8 cellular contexts compared by ENCODE assay signal in the genomic region with DNA sequence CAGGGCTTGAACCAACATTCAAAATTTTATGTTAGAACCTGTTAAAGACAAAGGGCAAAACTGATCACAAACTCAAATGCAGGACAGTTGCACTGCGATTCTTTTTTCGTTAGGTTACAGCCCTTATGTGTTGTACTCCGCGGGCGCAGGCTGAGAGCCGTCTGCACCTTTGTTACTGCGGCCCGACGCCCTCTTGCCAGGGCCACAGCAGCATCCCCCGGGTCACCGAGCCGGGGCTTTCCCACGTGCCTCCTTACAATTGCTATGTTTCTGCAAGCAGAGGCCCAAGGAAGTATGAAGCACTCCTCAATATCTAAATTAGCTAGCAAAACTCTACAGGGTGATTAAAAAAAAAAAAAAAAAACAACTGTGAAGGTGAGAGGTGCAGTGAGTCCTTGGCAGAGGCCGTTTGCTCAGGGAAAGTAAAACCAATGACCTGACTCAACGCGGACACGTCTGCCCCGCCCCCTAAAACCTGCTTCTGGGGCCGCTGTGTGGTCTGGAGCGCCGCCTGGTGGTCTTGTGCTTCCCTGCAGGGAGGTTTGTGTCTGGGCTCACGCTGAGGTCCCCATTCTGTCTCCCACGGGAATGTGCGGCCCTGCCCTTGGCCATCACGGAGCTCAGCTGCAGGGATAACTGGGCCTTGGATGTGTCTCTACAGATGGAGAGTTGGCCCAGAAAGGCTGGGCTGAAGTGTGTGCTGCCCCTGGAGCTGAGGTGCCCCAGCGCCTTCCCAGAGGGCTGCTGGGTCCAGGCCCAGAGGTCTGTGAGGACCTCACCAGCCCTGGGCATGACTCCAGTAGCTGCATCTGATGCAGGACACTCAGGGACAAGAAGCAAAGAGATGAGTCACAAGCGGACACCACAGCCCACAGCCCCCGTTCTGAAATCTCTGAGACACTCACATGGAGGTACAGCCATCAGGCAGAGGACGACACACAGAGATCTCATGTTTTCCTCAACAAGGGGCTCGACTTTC.
A peak's percentile ranks its signal among the peaks of the same experiment; 100 is the strongest.
DNase-seq lines count a peak whose midpoint lies in the region; ATAC-seq and TF ChIP-seq lines count a peak whose summit lies in the region.

No MANE protein-coding gene starts in this region.

- POLR2A ChIA-PET in activated CD4-positive, alpha-beta memory T cell treated with anti-CD3 and anti-CD28 coated beads for 36 hours (lab: Charles Lee) = no interaction called here

- peaks cover 4% of the 10 kb centered on the region for H3K27me3 Mint-ChIP-seq in activated CD4-positive, alpha-beta memory T cell treated with anti-CD3 and anti-CD28 coated beads for 36 hours

- ATAC-seq in GM19463 (IDR thresholded peaks at IDR 0.05; ENCODE audit: unreplicated experiment) (no peak), GM18519 (IDR thresholded peaks at IDR 0.05; ENCODE audit: low FRiP score, unreplicated experiment) (no peak)

- H3K4me3 ChIP-seq in fibroblast of mammary gland (ENCODE audit: control insufficient read depth, low read depth, low read length) = no peak overlapping the region

- H3K4me1 Mint-ChIP-seq in activated CD4-positive, alpha-beta memory T cell treated with anti-CD3 and anti-CD28 coated beads for 36 hours (ENCODE audit: low read depth) = peaks cover 11% of the 10 kb centered on the region

- H3K36me3 Mint-ChIP-seq in activated CD4-positive, alpha-beta memory T cell treated with anti-CD3 and anti-CD28 coated beads for 36 hours = no peaks in the 10 kb centered on the region

- DNase-seq in SKM-1 (lab: John Stamatoyannopoulos, UW; ENCODE audit: unreplicated experiment) (peak; percentile 5), SKM-1 treated with dmso at 0.1 percent for 144 hours (lab: John Stamatoyannopoulos, UW; ENCODE audit: unreplicated experiment) (no peak), NCI-H748 (lab: John Stamatoyannopoulos, UW; ENCODE audit: unreplicated experiment) (peak; percentile 80), fibroblast of mammary gland (ENCODE audit: low read depth) (peak; percentile 5)
- peak; percentile 91 for DNase-seq in activated CD4-positive, alpha-beta memory T cell treated with anti-CD3 and anti-CD28 coated beads for 36 hours
- DNase-seq in stimulated activated CD4-positive, alpha-beta T cell treated with anti-CD3 and anti-CD28 coated beads, Interleukin-4, amount 100 ng/mL, for 1 hour = peak; percentile 84

- intact Hi-C loops in activated CD4-positive, alpha-beta memory T cell treated with anti-CD3 and anti-CD28 coated beads for 36 hours (cut with micrococcal nuclease) = loop anchor here (1.0 to 5.0 kb wide), 3 partner anchors 52 to 269 kb away; no protein-coding TSS in a partner anchor

- H3K27ac Mint-ChIP-seq in activated CD4-positive, alpha-beta memory T cell treated with anti-CD3 and anti-CD28 coated beads for 36 hours = no peak overlapping the region

- peak; percentile 31 for TF ChIP-seq CTCF in fibroblast of mammary gland (conservative IDR thresholded peaks at IDR 0.05; ENCODE audit: control insufficient read depth, insufficient read depth, low read depth, low read length)

- peaks cover under 1% of the 10 kb centered on the region for H3K9me3 Mint-ChIP-seq in activated CD4-positive, alpha-beta memory T cell treated with anti-CD3 and anti-CD28 coated beads for 36 hours

- CTCF ChIA-PET in activated CD4-positive, alpha-beta memory T cell treated with anti-CD3 and anti-CD28 coated beads for 36 hours (lab: Charles Lee) = interaction anchor here (0.6 to 2.3 kb wide), 14 partner anchors 11 to 425 kb away, joined by 3 to 7 read pairs (median 3); no protein-coding TSS in a partner anchor

- H3K4me3 Mint-ChIP-seq in activated CD4-positive, alpha-beta memory T cell treated with anti-CD3 and anti-CD28 coated beads for 36 hours = no peak overlapping the region
